ENCODE assay signal across 30 cellular contexts in the genomic region with DNA sequence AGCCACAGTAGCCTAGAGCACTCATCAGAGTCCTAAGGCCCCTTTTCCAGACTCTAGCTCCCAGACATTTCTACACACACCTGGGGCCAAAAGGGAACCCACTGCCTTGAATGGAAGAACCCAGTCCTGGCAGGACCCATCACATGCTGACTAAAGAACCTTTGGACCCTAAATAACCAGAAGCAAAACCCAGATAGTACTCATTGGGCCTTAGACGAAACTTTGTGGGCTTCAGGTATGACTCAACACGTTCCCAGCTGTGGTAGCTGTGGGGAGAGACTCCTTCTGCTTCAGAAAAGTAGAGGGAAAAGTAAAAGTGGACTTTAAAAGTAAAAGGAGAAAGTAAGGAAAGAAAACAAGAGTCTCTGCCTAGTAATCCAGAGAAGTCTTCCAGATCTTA.
"Had no signal": no experiment of that assay in that cellular context is flagged by ENCODE, and none has a peak within 500 bp of the region (broad histone marks: within the 10 kb centered on the region; RNA-seq: fewer than 3 reads in every experiment).

No MANE protein-coding gene starts in this region.

- H3K4me1 ChIP-seq: Peyer's patch, SJSA1 had no signal

- H3K9ac ChIP-seq: SK-N-SH had no signal

- H3K4me2 ChIP-seq: SK-N-SH had no signal

- H3K9me3 ChIP-seq: Peyer's patch, SJSA1, SK-N-SH had no signal

- H3K27ac ChIP-seq: Peyer's patch, SJSA1 had no signal

- H3K4me3 ChIP-seq: Peyer's patch, SJSA1 had no signal

- H3K36me3 ChIP-seq: Peyer's patch, SJSA1 had no signal

- ATAC-seq: PC-3 had no signal

- H3K27me3 ChIP-seq: Peyer's patch, SJSA1 had no signal

- DNase-seq: Kasumi-1, MM.1S, MV-4-11, NCI-H1092, NCI-H1105, NCI-H1417 treated with DMSO at 0.1 percent for 48 hours, NCI-H1436 treated with DMSO at 0.1 percent for 48 hours, NCI-H1694 treated with DMSO at 0.1 percent for 48 hours, NCI-H187 treated with DMSO at 0.1 percent for 48 hours, NCI-H2029, NCI-H2081, NCI-H2171 treated with DMSO at 0.1 percent for 48 hours, NCI-H2227 treated with DMSO at 0.1 percent for 48 hours, NCI-H345, NCI-H446, NCI-H524, NCI-H526, NCI-H69, NCI-H748 treated with DMSO at 0.1 percent for 48 hours, NCI-H82, OCI-M1, PC-3, Peyer's patch, Right ventricle myocardium superior, RPMI8226, SHP77 treated with DMSO at 0.1 percent for 48 hours, SK-N-SH, SW 1271, T-helper 1 cell had no signal
